ENCODE assay signal across 20 cellular contexts in the genomic region with DNA sequence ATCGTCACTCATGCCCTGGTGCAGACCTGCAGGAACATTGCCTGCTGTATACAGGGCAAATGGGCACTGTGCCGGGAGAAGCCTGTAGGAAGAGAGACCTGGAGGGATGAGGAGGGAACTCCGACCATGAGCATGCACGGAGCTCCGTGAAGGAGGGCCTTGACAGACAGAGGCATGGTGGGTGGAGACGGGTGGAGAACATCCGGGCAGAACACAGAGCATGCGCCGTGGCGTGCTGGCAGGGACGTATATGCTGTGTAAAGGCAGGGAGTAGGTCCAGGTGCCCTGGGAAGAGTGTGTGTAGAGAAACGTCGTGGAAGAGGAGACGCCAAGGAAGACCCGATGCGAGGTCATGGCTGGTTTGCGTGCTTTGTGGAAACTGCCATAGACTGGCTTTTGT.
DNase-seq lines count a peak whose midpoint lies in the region; ATAC-seq and TF ChIP-seq lines count a peak whose summit lies in the region.
"Had no signal": no experiment of that assay in that cellular context is flagged by ENCODE, and none has a peak within 500 bp of the region (broad histone marks: within the 10 kb centered on the region; RNA-seq: fewer than 3 reads in every experiment).

No MANE protein-coding gene starts in this region.

- peak overlapping the region; percentile 71 for H3K27ac Mint-ChIP-seq in T-helper 1 cell treated with Interleukin-12 subunit alpha and Interleukin-12 subunit beta and Interleukin-4 antibody, amounts not matched to agents 30 μg/mL and 1 μg/mL, for 36 hours
- H3K27ac Mint-ChIP-seq in Caco-2 (ENCODE audit: unreplicated experiment) (peak overlapping the region; percentile 26), neural crest cell (ENCODE audit: unreplicated experiment) (peak overlapping the region; percentile 91), osteocyte (ENCODE audit: unreplicated experiment) (no peak overlapping the region)
- H3K27ac Mint-ChIP-seq in stimulated activated effector memory CD8-positive, alpha-beta T cell treated with anti-CD3 and anti-CD28 coated beads, Interleukin-12 subunit alpha, Interleukin-12 subunit beta, amount 100 ng/mL, for 72 hours = peak overlapping the region; percentile 30
- H3K27ac Mint-ChIP-seq: B cell; CD8-positive, alpha-beta T cell; HFFc6 had no signal

- ATAC-seq in stimulated activated effector memory CD8-positive, alpha-beta T cell treated with anti-CD3 and anti-CD28 coated beads, Interleukin-12 subunit alpha, Interleukin-12 subunit beta, amount 100 ng/mL, for 72 hours = no peak
- ATAC-seq in GM21526 (IDR thresholded peaks at IDR 0.05; ENCODE audit: low FRiP score, unreplicated experiment) = no peak
- ATAC-seq: CD8-positive, alpha-beta T cell; GM12878 had no signal

- POLR2A ChIA-PET in Caco-2 (lab: Charles Lee) = no interaction called here

- intact Hi-C loops in Caco-2 (cut with micrococcal nuclease; ENCODE audit: unreplicated experiment) = no loop called here

- CTCF ChIA-PET in Caco-2 (lab: Charles Lee) = no interaction called here

- H3K36me3 Mint-ChIP-seq in T-helper 1 cell treated with Interleukin-12 subunit alpha and Interleukin-12 subunit beta and Interleukin-4 antibody, amounts not matched to agents 30 μg/mL and 1 μg/mL, for 36 hours (ENCODE audit: low read depth) = peaks cover 39% of the 10 kb centered on the region
- H3K36me3 Mint-ChIP-seq in Caco-2 (ENCODE audit: insufficient read depth, unreplicated experiment) = peaks cover 33% of the 10 kb centered on the region
- peaks cover 58% of the 10 kb centered on the region for H3K36me3 Mint-ChIP-seq in neural crest cell (ENCODE audit: low read depth)
- peaks cover 11% of the 10 kb centered on the region for H3K36me3 Mint-ChIP-seq in stimulated activated effector memory CD8-positive, alpha-beta T cell treated with anti-CD3 and anti-CD28 coated beads, Interleukin-12 subunit alpha, Interleukin-12 subunit beta, amount 100 ng/mL, for 72 hours
- H3K36me3 Mint-ChIP-seq in osteocyte (ENCODE audit: unreplicated experiment) = peaks cover 15% of the 10 kb centered on the region
- H3K36me3 Mint-ChIP-seq: CD8-positive, alpha-beta T cell had no signal

- H3K27me3 ChIP-seq in Caco-2 (replicated peaks; ENCODE audit: control insufficient read depth, insufficient read depth, low read length) = no peaks in the 10 kb centered on the region
- H3K27me3 ChIP-seq: BLaER1 had no signal

- TF ChIP-seq CTCF in Caco-2 (IDR thresholded peaks at IDR 0.05; ENCODE audit: insufficient read depth in 1 of 2, low read depth in 1 of 2, low read length in 1 of 2, severe bottlenecking in 1 of 2, unreplicated experiment in 1 of 2) (no peak), neural crest cell (conservative IDR thresholded peaks at IDR 0.05) (no peak), osteocyte (IDR thresholded peaks at IDR 0.05) (no peak)

- H3K27me3 Mint-ChIP-seq in T-helper 1 cell treated with Interleukin-12 subunit alpha and Interleukin-12 subunit beta and Interleukin-4 antibody, amounts not matched to agents 30 μg/mL and 1 μg/mL, for 36 hours (ENCODE audit: low read depth) = no peaks in the 10 kb centered on the region
- H3K27me3 Mint-ChIP-seq in Caco-2 (ENCODE audit: insufficient read depth, unreplicated experiment) (no peaks in the 10 kb centered on the region), neural crest cell (ENCODE audit: low read depth) (no peaks in the 10 kb centered on the region), osteocyte (ENCODE audit: unreplicated experiment) (no peaks in the 10 kb centered on the region)
- H3K27me3 Mint-ChIP-seq: B cell; CD4-positive, CD25-positive, alpha-beta regulatory T cell had no signal

- H3K4me1 ChIP-seq in Caco-2 = peaks cover 8% of the 10 kb centered on the region; the same call in 1 of the 2 replicates
- H3K4me1 ChIP-seq: BLaER1, HAP-1 had no signal

- H3K36me3 ChIP-seq in Caco-2 (ENCODE audit: control insufficient read depth, insufficient read depth, low read length) = no peaks in the 10 kb centered on the region

- H3K4me3 ChIP-seq in Caco-2 (ENCODE audit: low read depth, low read length) = no peak overlapping the region
- H3K4me3 ChIP-seq: BLaER1, GM12878, GM23248, HAP-1 had no signal

- no TSS peak for BruUV-seq in Caco-2 (replicated peaks; lab: Mats Ljungman, UMichigan)

- no peaks in the 10 kb centered on the region for H3K9me3 Mint-ChIP-seq in T-helper 1 cell treated with Interleukin-12 subunit alpha and Interleukin-12 subunit beta and Interleukin-4 antibody, amounts not matched to agents 30 μg/mL and 1 μg/mL, for 36 hours
- H3K9me3 Mint-ChIP-seq in Caco-2 (ENCODE audit: unreplicated experiment) = no peaks in the 10 kb centered on the region
- H3K9me3 Mint-ChIP-seq in neural crest cell = peaks cover 13% of the 10 kb centered on the region
- no peaks in the 10 kb centered on the region for H3K9me3 Mint-ChIP-seq in stimulated activated effector memory CD8-positive, alpha-beta T cell treated with anti-CD3 and anti-CD28 coated beads, Interleukin-12 subunit alpha, Interleukin-12 subunit beta, amount 100 ng/mL, for 72 hours
- peaks cover 5% of the 10 kb centered on the region for H3K9me3 Mint-ChIP-seq in osteocyte (ENCODE audit: unreplicated experiment)
- H3K9me3 Mint-ChIP-seq: CD8-positive, alpha-beta T cell had no signal

- no peak for DNase-seq in T-helper 1 cell
- no peak for DNase-seq in Caco-2
- DNase-seq in neural crest cell (ENCODE audit: low read depth, low spot score) = no peak
- no peak for DNase-seq in stimulated activated effector memory CD8-positive, alpha-beta T cell treated with anti-CD3 and anti-CD28 coated beads, Interleukin-12 subunit alpha, Interleukin-12 subunit beta, amount 100 ng/mL, for 72 hours (ENCODE audit: low spot score in 2 of 2)
- no peak for DNase-seq in NCI-H1092 (lab: John Stamatoyannopoulos, UW)
- DNase-seq in osteocyte (ENCODE audit: extremely low spot score, unreplicated experiment) = no peak
- DNase-seq: CD4-positive, CD25-positive, alpha-beta regulatory T cell; CD8-positive, alpha-beta T cell; DMS 273 treated with DMSO at 0.1 percent for 48 hours; DMS79; EL; GDM1; GM23248; HFFc6 had no signal

- H3K4me1 Mint-ChIP-seq in T-helper 1 cell treated with Interleukin-12 subunit alpha and Interleukin-12 subunit beta and Interleukin-4 antibody, amounts not matched to agents 30 μg/mL and 1 μg/mL, for 36 hours (ENCODE audit: low read depth) = no peaks in the 10 kb centered on the region
- H3K4me1 Mint-ChIP-seq in Caco-2 (ENCODE audit: low read depth, unreplicated experiment) (no peaks in the 10 kb centered on the region), neural crest cell (no peaks in the 10 kb centered on the region), osteocyte (ENCODE audit: unreplicated experiment) (no peaks in the 10 kb centered on the region)
- H3K4me1 Mint-ChIP-seq in stimulated activated effector memory CD8-positive, alpha-beta T cell treated with anti-CD3 and anti-CD28 coated beads, Interleukin-12 subunit alpha, Interleukin-12 subunit beta, amount 100 ng/mL, for 72 hours = peaks cover 5% of the 10 kb centered on the region
- H3K4me1 Mint-ChIP-seq: B cell had no signal

- H3K4me3 Mint-ChIP-seq in T-helper 1 cell treated with Interleukin-12 subunit alpha and Interleukin-12 subunit beta and Interleukin-4 antibody, amounts not matched to agents 30 μg/mL and 1 μg/mL, for 36 hours = no peak overlapping the region
- no peak overlapping the region for H3K4me3 Mint-ChIP-seq in Caco-2 (ENCODE audit: unreplicated experiment)
- no peak overlapping the region for H3K4me3 Mint-ChIP-seq in neural crest cell
- no peak overlapping the region for H3K4me3 Mint-ChIP-seq in stimulated activated effector memory CD8-positive, alpha-beta T cell treated with anti-CD3 and anti-CD28 coated beads, Interleukin-12 subunit alpha, Interleukin-12 subunit beta, amount 100 ng/mL, for 72 hours
- no peak overlapping the region for H3K4me3 Mint-ChIP-seq in osteocyte (ENCODE audit: unreplicated experiment)
- H3K4me3 Mint-ChIP-seq: B cell; CD4-positive, CD25-positive, alpha-beta regulatory T cell; CD8-positive, alpha-beta T cell; HFFc6 had no signal

- no peaks in the 10 kb centered on the region; the same call in 1 of the 2 replicates for H3K9me3 ChIP-seq in Caco-2
- H3K9me3 ChIP-seq: HAP-1 had no signal
